25 cellular contexts compared by ENCODE assay signal in genomic region chr11:1523779-1524178, GRCh38. TPM values are rescaled to one million over a fixed set of nuclear protein-coding genes. Genes with fewer than 3 reads are reported as not detected.
DNase-seq lines count a peak whose midpoint lies in the region; ATAC-seq and TF ChIP-seq lines count a peak whose summit lies in the region.
"Had no signal": no experiment of that assay in that cellular context is flagged by ENCODE, and none has a peak within 500 bp of the region (broad histone marks: within the 10 kb centered on the region; RNA-seq: fewer than 3 reads in every experiment).

No MANE protein-coding gene starts in this region.

- H3K27ac Mint-ChIP-seq in activated T-cell treated with anti-CD3 and anti-CD28 coated beads, Interleukin-2, amount 50 U/mL, for 24 hours: peak overlapping the region; percentile 76
- H3K27ac Mint-ChIP-seq in IgD-negative memory B cell (peak overlapping the region; percentile 46 to 91 (median 54)), Calu3 (ENCODE audit: unreplicated experiment) (no peak overlapping the region)
- peak overlapping the region; percentile 79 for H3K27ac Mint-ChIP-seq in central memory CD8-positive, alpha-beta T cell (ENCODE audit: low read depth)
- peak overlapping the region; percentile 16 for H3K27ac Mint-ChIP-seq in stimulated activated naive B cell treated with anti-CD40 and anti-IgM and Interleukin-4, amounts not matched to agents 10 μg/mL and 1 μg/mL and 100 μg/mL, for 72 hours
- H3K27ac Mint-ChIP-seq: natural killer cell treated with Interleukin-12 subunit alpha and Interleukin-12 subunit beta and Interleukin-15 and Interleukin-18, amount 100 ng/mL, for 72 hours; progenitor cell of endocrine pancreas had no signal

- TF ChIP-seq CTCF in coronary artery (IDR thresholded peaks at IDR 0.05) (no peak), Calu3 (IDR thresholded peaks at IDR 0.05; ENCODE audit: unreplicated experiment) (no peak)

- no peak overlapping the region for H3K4me3 Mint-ChIP-seq in activated T-cell treated with anti-CD3 and anti-CD28 coated beads, Interleukin-2, amount 50 U/mL, for 24 hours
- peak overlapping the region in 1 of 4 donors; percentile 41 for H3K4me3 Mint-ChIP-seq in IgD-negative memory B cell
- no peak overlapping the region for H3K4me3 Mint-ChIP-seq in central memory CD8-positive, alpha-beta T cell
- peak overlapping the region in 1 of 2 donors; percentile 19 for H3K4me3 Mint-ChIP-seq in stimulated activated naive B cell treated with anti-CD40 and anti-IgM and Interleukin-4, amounts not matched to agents 10 μg/mL and 1 μg/mL and 100 μg/mL, for 72 hours
- no peak overlapping the region for H3K4me3 Mint-ChIP-seq in Calu3 (ENCODE audit: low read depth, unreplicated experiment)
- H3K4me3 Mint-ChIP-seq: natural killer cell treated with Interleukin-12 subunit alpha and Interleukin-12 subunit beta and Interleukin-15 and Interleukin-18, amount 100 ng/mL, for 72 hours had no signal

- H3K27me3 Mint-ChIP-seq in activated T-cell treated with anti-CD3 and anti-CD28 coated beads, Interleukin-2, amount 50 U/mL, for 24 hours: no peaks in the 10 kb centered on the region
- H3K27me3 Mint-ChIP-seq in IgD-negative memory B cell (no peaks in the 10 kb centered on the region), Calu3 (ENCODE audit: unreplicated experiment) (no peaks in the 10 kb centered on the region)
- H3K27me3 Mint-ChIP-seq in central memory CD8-positive, alpha-beta T cell: no peaks in the 10 kb centered on the region
- H3K27me3 Mint-ChIP-seq in stimulated activated naive B cell treated with anti-CD40 and anti-IgM and Interleukin-4, amounts not matched to agents 10 μg/mL and 1 μg/mL and 100 μg/mL, for 72 hours: no peaks in the 10 kb centered on the region
- H3K27me3 Mint-ChIP-seq: natural killer cell treated with Interleukin-12 subunit alpha and Interleukin-12 subunit beta and Interleukin-15 and Interleukin-18, amount 100 ng/mL, for 72 hours; progenitor cell of endocrine pancreas had no signal

- intact Hi-C loops in Calu3 (cut with micrococcal nuclease; ENCODE audit: unreplicated experiment): no loop called here

- CTCF ChIA-PET in Calu3 (lab: Charles Lee): no interaction called here

- no peak for DNase-seq in activated T-cell treated with anti-CD3 and anti-CD28 coated beads, Interleukin-2, amount 50 U/mL, for 24 hours
- DNase-seq in activated T-cell treated with anti-CD3 and anti-CD28 coated beads for 4 hours (no peak), coronary artery (ENCODE audit: low spot score) (no peak), Calu3 (no peak)
- DNase-seq in central memory CD8-positive, alpha-beta T cell (ENCODE audit: low spot score in 2 of 2): no peak
- DNase-seq in stimulated activated naive B cell treated with anti-CD40 and anti-IgM and Interleukin-4, amounts not matched to agents 10 μg/mL and 1 μg/mL and 100 μg/mL, for 72 hours: no peak
- DNase-seq: activated naive CD4-positive, alpha-beta T cell; anterior cingulate cortex; cerebellar nuclear complex; DMS79; effector memory CD4-positive, alpha-beta T cell; heart right ventricle; Karpas-422; NCI-H1105 treated with DMSO at 0.1 percent for 48 hours; NCI-H748 treated with DMSO at 0.1 percent for 48 hours; SK-N-SH; small intestine; stimulated activated CD4-positive, alpha-beta T cell treated with anti-CD3 and anti-CD28 coated beads, Interleukin-4, amount 100 ng/mL, for 24 hours; thyroid gland had no signal

- H3K4me3 ChIP-seq in coronary artery: no peak overlapping the region
- H3K4me3 ChIP-seq: heart right ventricle, thyroid gland had no signal

- no peak overlapping the region for H3K27ac ChIP-seq in coronary artery
- H3K27ac ChIP-seq: C4-2B, heart right ventricle, thyroid gland had no signal

- ATAC-seq in central memory CD8-positive, alpha-beta T cell (replicated peaks; ENCODE audit: extremely low read depth, poor library complexity, severe bottlenecking): no peak
- no peak for ATAC-seq in stimulated activated naive B cell treated with anti-CD40 and anti-IgM and Interleukin-4, amounts not matched to agents 10 μg/mL and 1 μg/mL and 100 μg/mL, for 72 hours (replicated peaks)
- ATAC-seq in HG02798 (IDR thresholded peaks at IDR 0.05; ENCODE audit: poor library complexity, unreplicated experiment): no peak
- ATAC-seq: HCT116, heart right ventricle had no signal

- H3K36me3 Mint-ChIP-seq in activated T-cell treated with anti-CD3 and anti-CD28 coated beads, Interleukin-2, amount 50 U/mL, for 24 hours (ENCODE audit: low read depth): no peaks in the 10 kb centered on the region
- H3K36me3 Mint-ChIP-seq in IgD-negative memory B cell (peaks cover 4% of the 10 kb centered on the region), Calu3 (ENCODE audit: insufficient read depth, unreplicated experiment) (no peaks in the 10 kb centered on the region)
- peaks cover 10% of the 10 kb centered on the region for H3K36me3 Mint-ChIP-seq in central memory CD8-positive, alpha-beta T cell (ENCODE audit: insufficient read depth)
- H3K36me3 Mint-ChIP-seq in stimulated activated naive B cell treated with anti-CD40 and anti-IgM and Interleukin-4, amounts not matched to agents 10 μg/mL and 1 μg/mL and 100 μg/mL, for 72 hours: no peaks in the 10 kb centered on the region
- H3K36me3 Mint-ChIP-seq: natural killer cell treated with Interleukin-12 subunit alpha and Interleukin-12 subunit beta and Interleukin-15 and Interleukin-18, amount 100 ng/mL, for 72 hours had no signal

- no TSS peak for BruUV-seq in Calu3 (replicated peaks; lab: Mats Ljungman, UMichigan)

- no peaks in the 10 kb centered on the region for H3K9me3 Mint-ChIP-seq in activated T-cell treated with anti-CD3 and anti-CD28 coated beads, Interleukin-2, amount 50 U/mL, for 24 hours
- H3K9me3 Mint-ChIP-seq in IgD-negative memory B cell (no peaks in the 10 kb centered on the region), Calu3 (ENCODE audit: low read depth, unreplicated experiment) (no peaks in the 10 kb centered on the region)
- H3K9me3 Mint-ChIP-seq in central memory CD8-positive, alpha-beta T cell: no peaks in the 10 kb centered on the region
- H3K9me3 Mint-ChIP-seq in stimulated activated naive B cell treated with anti-CD40 and anti-IgM and Interleukin-4, amounts not matched to agents 10 μg/mL and 1 μg/mL and 100 μg/mL, for 72 hours: no peaks in the 10 kb centered on the region
- H3K9me3 Mint-ChIP-seq: natural killer cell treated with Interleukin-12 subunit alpha and Interleukin-12 subunit beta and Interleukin-15 and Interleukin-18, amount 100 ng/mL, for 72 hours had no signal

- peaks cover 70% of the 10 kb centered on the region for H3K4me1 Mint-ChIP-seq in activated T-cell treated with anti-CD3 and anti-CD28 coated beads, Interleukin-2, amount 50 U/mL, for 24 hours (ENCODE audit: low read depth)
- peaks cover 27 to 45% (median 38%) of the 10 kb centered on the region in 3 donors for H3K4me1 Mint-ChIP-seq in IgD-negative memory B cell
- H3K4me1 Mint-ChIP-seq in central memory CD8-positive, alpha-beta T cell: peaks cover 44% of the 10 kb centered on the region
- H3K4me1 Mint-ChIP-seq in stimulated activated naive B cell treated with anti-CD40 and anti-IgM and Interleukin-4, amounts not matched to agents 10 μg/mL and 1 μg/mL and 100 μg/mL, for 72 hours: peaks cover 33 to 49% of the 10 kb centered on the region in 2 donors
- no peaks in the 10 kb centered on the region for H3K4me1 Mint-ChIP-seq in Calu3 (ENCODE audit: low read depth, unreplicated experiment)

RNA-seq across cellular contexts. Expression of gene MOB2, which starts 37.2 kb away (rescaled TPM):
- polyA plus RNA-seq in IgD-negative memory B cell: 42.0 TPM
- total RNA-seq in Calu3 (2022): 28.6 and 29.8 TPM in 2 replicates

RNA-seq across cellular contexts. Expression of gene DUSP8, which starts 48.3 kb away (rescaled TPM):
- polyA plus RNA-seq in IgD-negative memory B cell: 1.2 TPM
- total RNA-seq in Calu3 (2022): 12.1 and 14.0 TPM in 2 replicates
